In genomic region chr12:96141216-96141944, GRCh38 we compare ENCODE assay signal across 15 cellular contexts. TPM values are rescaled to one million over a fixed set of nuclear protein-coding genes. Genes with fewer than 3 reads are reported as not detected.
DNase-seq lines count a peak whose midpoint lies in the region; ATAC-seq and TF ChIP-seq lines count a peak whose summit lies in the region.
"Had no signal": no experiment of that assay in that cellular context is flagged by ENCODE, and none has a peak within 500 bp of the region (broad histone marks: within the 10 kb centered on the region; RNA-seq: fewer than 3 reads in every experiment).

No MANE protein-coding gene starts in this region.

- TF ChIP-seq EP300 in stomach (IDR thresholded peaks at IDR 0.05), result no peak

- no peak overlapping the region for H3K4me3 ChIP-seq in stomach
- H3K4me3 ChIP-seq: thoracic aorta had no signal

- no peak overlapping the region for H3K4me3 Mint-ChIP-seq in activated naive CD4-positive, alpha-beta T cell treated with anti-CD3 and anti-CD28 coated beads for 36 hours
- H3K4me3 Mint-ChIP-seq: activated T-cell treated with anti-CD3 and anti-CD28 coated beads, Interleukin-2, amount 50 U/mL, for 4 hours had no signal

- no peaks in the 10 kb centered on the region for H3K27me3 ChIP-seq in stomach

- DNase-seq in A172 (ENCODE audit: low spot score) (peak; percentile 55), M059J (ENCODE audit: low read depth) (peak; percentile 85), dermis blood vessel endothelial cell (peak; percentile 88), left lobe of liver (ENCODE audit: low spot score) (no peak), DMS 273 treated with DMSO at 0.1 percent for 48 hours (lab: John Stamatoyannopoulos, UW) (no peak), stomach (no peak)
- DNase-seq in activated naive CD4-positive, alpha-beta T cell treated with anti-CD3 and anti-CD28 coated beads for 36 hours, result no peak
- DNase-seq: activated CD4-positive, alpha-beta T cell treated with anti-CD3 and anti-CD28 coated beads for 48 hours; activated T-cell treated with anti-CD3 and anti-CD28 coated beads, Interleukin-2, amount 50 U/mL, for 4 hours; effector CD4-positive, alpha-beta T cell; glutamatergic neuron; mammary epithelial cell; NCI-H1048 had no signal

- no peaks in the 10 kb centered on the region for H3K27me3 Mint-ChIP-seq in activated naive CD4-positive, alpha-beta T cell treated with anti-CD3 and anti-CD28 coated beads for 36 hours (ENCODE audit: low read depth)

- intact Hi-C loops in stomach (cut with DNase I; ENCODE audit: low total_unique reads), result no loop called here
- intact Hi-C loops in activated naive CD4-positive, alpha-beta T cell treated with anti-CD3 and anti-CD28 coated beads for 36 hours (cut with micrococcal nuclease), result no loop called here

- CTCF ChIA-PET in activated naive CD4-positive, alpha-beta T cell treated with anti-CD3 and anti-CD28 coated beads for 36 hours (lab: Charles Lee), result no interaction called here

- no peaks in the 10 kb centered on the region for H3K36me3 Mint-ChIP-seq in activated naive CD4-positive, alpha-beta T cell treated with anti-CD3 and anti-CD28 coated beads for 36 hours (ENCODE audit: low read depth)

- no peak overlapping the region for H3K27ac Mint-ChIP-seq in activated naive CD4-positive, alpha-beta T cell treated with anti-CD3 and anti-CD28 coated beads for 36 hours

- H3K9me3 Mint-ChIP-seq in activated naive CD4-positive, alpha-beta T cell treated with anti-CD3 and anti-CD28 coated beads for 36 hours, result no peaks in the 10 kb centered on the region
- H3K9me3 Mint-ChIP-seq: activated T-cell treated with anti-CD3 and anti-CD28 coated beads, Interleukin-2, amount 50 U/mL, for 4 hours had no signal

- H3K4me1 Mint-ChIP-seq in activated naive CD4-positive, alpha-beta T cell treated with anti-CD3 and anti-CD28 coated beads for 36 hours (ENCODE audit: low read depth), result peaks cover 34% of the 10 kb centered on the region

- no peaks in the 10 kb centered on the region for H3K9me3 ChIP-seq in stomach
- H3K9me3 ChIP-seq: thoracic aorta had no signal

- no peaks in the 10 kb centered on the region for H3K36me3 ChIP-seq in stomach
- H3K36me3 ChIP-seq: thoracic aorta had no signal

- ATAC-seq in left lobe of liver, result peak; percentile 38
- ATAC-seq in HG02970 (IDR thresholded peaks at IDR 0.05; ENCODE audit: low FRiP score, unreplicated experiment), result no peak
- ATAC-seq: activated T-cell treated with anti-CD3 and anti-CD28 coated beads, Interleukin-2, amount 50 U/mL, for 4 hours had no signal

- TF ChIP-seq POLR2A in stomach (IDR thresholded peaks at IDR 0.05), result no peak

- WGBS in stomach, 5 donors, result 54 to 70% (median 62%) methylated on average over 5 of the region's 5 CpGs

- H3K27ac ChIP-seq in stomach, result no peak overlapping the region
- H3K27ac ChIP-seq: thoracic aorta had no signal

- H3K4me1 ChIP-seq in stomach, result peaks cover 0 to 9% (median 0%) of the 10 kb centered on the region in 4 donors

- no peak for TF ChIP-seq CTCF in stomach (IDR thresholded peaks at IDR 0.05)

RNA-seq across cellular contexts. Expression of gene ELK3, which starts 52.8 kb away (rescaled TPM):
- 30.9 TPM in 2 replicates for total RNA-seq in A172 (2014; rRNA removed; shearing (Covaris generic))
- 20.9 and 34.9 TPM in 2 replicates for total RNA-seq in M059J (2014; rRNA removed; shearing (Covaris generic))
- total RNA-seq in dermis blood vessel endothelial cell, result 45.6 and 95.3 TPM in 2 replicates
- total RNA-seq in left lobe of liver, result 6.6 TPM
- 10 to 100 TPM in 3 of 5 donors, 1 to 10 TPM in 2; 2.2 to 21.7 (median 17.5) TPM for total RNA-seq in stomach
- 10 to 100 TPM in 2 of 3 donors, 1 to 10 TPM in 1; 8.0 to 13.3 (median 12.2) TPM for polyA plus RNA-seq in stomach
- 10 to 100 TPM; 11.4 to 14.1 TPM for total RNA-seq in activated naive CD4-positive, alpha-beta T cell treated with anti-CD3 and anti-CD28 coated beads for 36 hours

Comparison
In these comparisons a context has a peak if more than half of its experiments do, and no peak if none do; other contexts are left out.
1. DNase-seq: peak in A172 (single experiment), M059J (single experiment) and dermis blood vessel endothelial cell (single experiment); none in left lobe of liver (single experiment), DMS 273 treated with DMSO at 0.1 percent for 48 hours (single experiment), stomach (single experiment) and activated naive CD4-positive, alpha-beta T cell treated with anti-CD3 and anti-CD28 coated beads for 36 hours (single experiment).